ENCODE assay signal across 21 cellular contexts in genomic region chr4:11611868-11612267, GRCh38.
"Had no signal": no experiment of that assay in that cellular context is flagged by ENCODE, and none has a peak within 500 bp of the region (broad histone marks: within the 10 kb centered on the region; RNA-seq: fewer than 3 reads in every experiment).

No MANE protein-coding gene starts in this region.

- ATAC-seq: activated CD4-positive, CD25-positive, alpha-beta regulatory T cell treated with anti-CD3 and anti-CD28 coated beads, Interleukin-2, amount 50 U/mL, for 24 hours; activated CD8-positive, alpha-beta T cell treated with anti-CD3 and anti-CD28 coated beads for 36 hours; activated T-cell treated with anti-CD3 and anti-CD28 coated beads, Interleukin-2, amount 50 U/mL, for 72 hours had no signal

- H3K9me3 ChIP-seq: MG63, SK-N-SH had no signal

- H3K4me3 ChIP-seq: cardiac muscle cell, MG63 had no signal

- H3K27ac ChIP-seq: brain microvascular endothelial cell, cardiac muscle cell, KMS-11, WERI-Rb-1 had no signal

- DNase-seq: activated CD4-positive, alpha-beta T cell treated with anti-CD3 and anti-CD28 coated beads for 4 hours; activated CD8-positive, alpha-beta memory T cell treated with anti-CD3 and anti-CD28 coated beads, Interleukin-2, amount 50 U/mL, for 4 hours; activated CD8-positive, alpha-beta T cell treated with anti-CD3 and anti-CD28 coated beads for 36 hours; activated gamma-delta T cell treated with Interleukin-2 at 50 U/mL for 16 hours; activated naive CD4-positive, alpha-beta T cell treated with anti-CD3 and anti-CD28 coated beads, Interleukin-2, amount 10 ng/mL, durations not matched to agents 7 days and 5 days; activated naive CD8-positive, alpha-beta T cell treated with anti-CD3 and anti-CD28 coated beads for 36 hours; activated T-cell treated with anti-CD3 and anti-CD28 coated beads, Interleukin-2, amount 50 U/mL, for 72 hours; brain microvascular endothelial cell; MG63; MV-4-11; NCI-H1092 treated with DMSO at 0.1 percent for 48 hours; NCI-H1417 treated with DMSO at 0.1 percent for 48 hours; NCI-H1694; NCI-H2081 treated with DMSO at 0.1 percent for 48 hours; NCI-H510A treated with DMSO at 0.1 percent for 48 hours; SK-N-SH; T-helper 1 cell; WERI-Rb-1 had no signal

- H3K4me2 ChIP-seq: KMS-11, SK-N-SH had no signal
